ENCODE assay signal across 24 cellular contexts in genomic region chr18:53764086-53764485, GRCh38.
"Had no signal": no experiment of that assay in that cellular context is flagged by ENCODE, and none has a peak within 500 bp of the region (broad histone marks: within the 10 kb centered on the region; RNA-seq: fewer than 3 reads in every experiment).

No MANE protein-coding gene starts in this region.

- ATAC-seq: left colon; left lung; lower lobe of right lung; natural killer cell; psoas muscle; right lobe of liver; stimulated activated memory B cell treated with anti-CD40 and anti-IgM and Interleukin-4, amounts not matched to agents 10 μg/mL and 1 μg/mL and 100 μg/mL, for 72 hours; stimulated activated naive CD8-positive, alpha-beta T cell treated with anti-CD3 and anti-CD28 coated beads, Interleukin-15, amount 100 ng/mL, for 72 hours had no signal

- DNase-seq: hippocampal formation; kidney glomerular epithelial cell; left colon; left lung; lower lobe of right lung; mesendoderm; naive B cell; natural killer cell; nephron progenitor cell; occipital lobe; psoas muscle; right lobe of liver; stimulated activated CD4-positive, alpha-beta T cell treated with anti-CD3 and anti-CD28 coated beads, Interleukin-1b, Interleukin-23, amount 100 ng/mL, for 48 hours; stimulated activated CD4-positive, alpha-beta T cell treated with anti-CD3 and anti-CD28 coated beads, Interleukin-2, amount 100 ng/mL, for 48 hours; stimulated activated CD4-positive, alpha-beta T cell treated with anti-CD3 and anti-CD28 coated beads, Interleukin-4, amount 100 ng/mL, for 4 hours; stimulated activated CD8-positive, alpha-beta memory T cell treated with anti-CD3 and anti-CD28 coated beads, Interleukin-4, amount 100 ng/mL, for 48 hours; stimulated activated naive CD4-positive, alpha-beta T cell treated with Interleukin-2 at 50 U/mL for 16 hours; stimulated activated naive CD8-positive, alpha-beta T cell treated with anti-CD3 and anti-CD28 coated beads, Interleukin-15, amount 100 ng/mL, for 72 hours; testis; thyroid gland; transverse colon; upper lobe of left lung had no signal

- FAIRE-seq: keratinocyte had no signal
